Comparison of ENCODE assay signal across 8 cellular contexts in the genomic region with DNA sequence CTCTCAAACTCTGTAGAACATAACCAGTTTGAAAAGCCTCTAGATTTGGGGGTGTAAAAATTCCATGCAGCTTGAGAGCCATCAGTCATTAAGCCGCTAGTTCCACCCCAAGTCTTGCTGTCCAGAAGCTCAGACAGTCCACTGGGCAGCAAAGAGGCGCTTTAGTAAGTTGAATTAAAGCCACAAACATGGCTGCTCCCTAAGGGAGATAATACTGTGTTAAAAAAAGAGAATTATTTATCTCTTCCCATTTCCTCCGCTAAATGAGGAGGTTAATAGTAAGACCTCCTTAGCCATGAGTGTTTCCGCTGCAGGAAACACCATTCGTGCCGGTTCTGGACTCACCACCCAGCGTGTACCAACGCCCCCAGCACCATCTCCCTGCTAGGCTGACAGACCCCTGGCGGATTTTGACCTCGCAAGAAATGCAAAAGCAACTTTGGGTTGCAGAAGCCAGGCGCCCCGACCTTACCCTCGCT. TPM values are rescaled to one million over a fixed set of nuclear protein-coding genes. Genes with fewer than 3 reads are reported as not detected.
A peak's percentile ranks its signal among the peaks of the same experiment; 100 is the strongest.
DNase-seq lines count a peak whose midpoint lies in the region; ATAC-seq and TF ChIP-seq lines count a peak whose summit lies in the region.

No MANE protein-coding gene starts in this region.

- no peak for TF ChIP-seq POLR2A in esophagus squamous epithelium (IDR thresholded peaks at IDR 0.05)

- no peaks in the 10 kb centered on the region for H3K27me3 Mint-ChIP-seq in natural killer cell treated with Interleukin-12 subunit alpha and Interleukin-12 subunit beta and Interleukin-15 and Interleukin-18, amount 100 ng/mL, for 72 hours

- H3K36me3 ChIP-seq in esophagus squamous epithelium: no peaks in the 10 kb centered on the region

- CTCF ChIA-PET in GM10248 (lab: Yijun Ruan, JAX): interaction anchor here (0.6 to 6.5 kb wide), 26 partner anchors 10 to 691 kb away, joined by 3 to 57 read pairs (median 3); partner anchors contain the start of genes ITPR2, MED21 and STK38L

- POLR2A ChIA-PET in GM10248 (lab: Yijun Ruan, JAX): no interaction called here

- no peaks in the 10 kb centered on the region for H3K9me3 ChIP-seq in esophagus squamous epithelium

- peak overlapping the region; percentile 83 for H3K4me3 Mint-ChIP-seq in natural killer cell treated with Interleukin-12 subunit alpha and Interleukin-12 subunit beta and Interleukin-15 and Interleukin-18, amount 100 ng/mL, for 72 hours

- WGBS in esophagus squamous epithelium, 2 donors: 0 to 2% methylated on average over 2 to 8 of the region's 13 CpGs

- H3K36me3 Mint-ChIP-seq in natural killer cell treated with Interleukin-12 subunit alpha and Interleukin-12 subunit beta and Interleukin-15 and Interleukin-18, amount 100 ng/mL, for 72 hours: no peaks in the 10 kb centered on the region

- H3K4me3 ChIP-seq in esophagus squamous epithelium: peak overlapping the region; percentile 76 to 92 (median 81)

- peak overlapping the region; percentile 91 to 97 (median 94) for H3K27ac ChIP-seq in esophagus squamous epithelium

- DNase-seq in DMS114 treated with DMSO at 0.1 percent for 48 hours (lab: John Stamatoyannopoulos, UW; ENCODE audit: unreplicated experiment) (peak; percentile 62), GM19238 (ENCODE audit: insufficient read length, low spot score) (peak; percentile 16), SW480 (ENCODE audit: low spot score) (peak; percentile 80), esophagus squamous epithelium (lab: John Stamatoyannopoulos, UW) (no peak), GM10248 (ENCODE audit: extremely low spot score) (no peak)
- no peak for DNase-seq in natural killer cell treated with Interleukin-12 subunit alpha and Interleukin-12 subunit beta and Interleukin-15 and Interleukin-18, amount 100 ng/mL, for 72 hours (ENCODE audit: low spot score)
- no peak for DNase-seq in stimulated activated CD4-positive, alpha-beta T cell treated with anti-CD3 and anti-CD28 coated beads, Interleukin-4, amount 100 ng/mL, for 1 hour

- peak; percentile 13 for ATAC-seq in HG03280 (IDR thresholded peaks at IDR 0.05; ENCODE audit: unreplicated experiment)
- peak; percentile 18 to 43 for ATAC-seq in natural killer cell treated with Interleukin-12 subunit alpha and Interleukin-12 subunit beta and Interleukin-15 and Interleukin-18, amount 100 ng/mL, for 72 hours

- peaks cover 18 to 85% (median 27%) of the 10 kb centered on the region in 3 donors for H3K4me1 ChIP-seq in esophagus squamous epithelium

- H3K9me3 Mint-ChIP-seq in natural killer cell treated with Interleukin-12 subunit alpha and Interleukin-12 subunit beta and Interleukin-15 and Interleukin-18, amount 100 ng/mL, for 72 hours: no peaks in the 10 kb centered on the region

- intact Hi-C loops in esophagus squamous epithelium (cut with DNase I): no loop called here

- peak overlapping the region; percentile 93 to 94 for H3K27ac Mint-ChIP-seq in natural killer cell treated with Interleukin-12 subunit alpha and Interleukin-12 subunit beta and Interleukin-15 and Interleukin-18, amount 100 ng/mL, for 72 hours

- H3K27me3 ChIP-seq in esophagus squamous epithelium: no peaks in the 10 kb centered on the region

- TF ChIP-seq CTCF in esophagus squamous epithelium (IDR thresholded peaks at IDR 0.05) (no peak), GM10248 (IDR thresholded peaks at IDR 0.05; ENCODE audit: control extremely low read depth, extremely low read depth, low read depth, missing control alignments) (no peak)

- peaks cover 30% of the 10 kb centered on the region in 2 donors for H3K4me1 Mint-ChIP-seq in natural killer cell treated with Interleukin-12 subunit alpha and Interleukin-12 subunit beta and Interleukin-15 and Interleukin-18, amount 100 ng/mL, for 72 hours (ENCODE audit: low read depth in 2 of 2)

RNA-seq across cellular contexts. Expression of gene TM7SF3, which starts 0.5 kb away (rescaled TPM):
- 100 to 1,000 TPM in 1 of 4 donors, 10 to 100 TPM in 3; 58.2 to 122 (median 78.3) TPM for total RNA-seq in esophagus squamous epithelium
- 10 to 100 TPM; 36.4 to 42.2 TPM for total RNA-seq in natural killer cell treated with Interleukin-12 subunit alpha and Interleukin-12 subunit beta and Interleukin-15 and Interleukin-18, amount 100 ng/mL, for 72 hours

RNA-seq across cellular contexts. Expression of gene MED21, which starts 8.7 kb away (rescaled TPM):
- 10 to 100 TPM; 38.0 to 65.0 (median 55.1) TPM for total RNA-seq in esophagus squamous epithelium
- total RNA-seq in natural killer cell treated with Interleukin-12 subunit alpha and Interleukin-12 subunit beta and Interleukin-15 and Interleukin-18, amount 100 ng/mL, for 72 hours: 10 to 100 TPM; 31.6 to 35.5 TPM

Comparison
In these comparisons a context has a peak if more than half of its experiments do, and no peak if none do; other contexts are left out.
1. DNase-seq: peak in DMS114 treated with DMSO at 0.1 percent for 48 hours (single experiment), GM19238 (single experiment) and SW480 (single experiment); none in esophagus squamous epithelium (single experiment), natural killer cell treated with Interleukin-12 subunit alpha and Interleukin-12 subunit beta and Interleukin-15 and Interleukin-18, amount 100 ng/mL, for 72 hours (single experiment), stimulated activated CD4-positive, alpha-beta T cell treated with anti-CD3 and anti-CD28 coated beads, Interleukin-4, amount 100 ng/mL, for 1 hour (single experiment) and GM10248 (single experiment).